8 cellular contexts compared by ENCODE assay signal in the genomic region with DNA sequence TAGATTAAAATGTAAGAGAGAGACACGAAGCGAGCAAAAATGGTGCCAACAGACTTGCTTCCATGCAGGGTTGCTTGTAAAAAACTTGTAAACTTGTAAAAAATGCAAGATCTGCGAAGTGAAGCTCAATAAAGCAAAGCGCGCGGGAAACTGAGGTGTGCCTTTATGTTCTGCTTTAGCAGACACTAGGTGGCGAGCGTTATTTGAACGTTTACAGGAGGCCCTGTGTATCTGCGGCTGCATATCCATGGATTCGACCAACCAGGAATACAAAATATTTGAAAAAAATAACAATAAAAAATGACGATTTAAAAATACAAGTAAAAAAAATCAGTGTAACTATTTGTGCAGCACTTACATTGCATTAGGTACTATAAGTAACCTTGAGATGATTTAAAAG. TPM values are rescaled to one million over a fixed set of nuclear protein-coding genes. Genes with fewer than 3 reads are reported as not detected.
DNase-seq lines count a peak whose midpoint lies in the region; ATAC-seq and TF ChIP-seq lines count a peak whose summit lies in the region.

No MANE protein-coding gene starts in this region.

- H3K4me3 ChIP-seq in NB4 (ENCODE audit: low read depth, low read length) (peak overlapping the region; percentile 92), lower lobe of right lung (peak overlapping the region; percentile 97)

- H3K36me3 ChIP-seq in lower lobe of right lung, result peaks cover 18% of the 10 kb centered on the region

- H3K27ac ChIP-seq in lower lobe of right lung, result no peak overlapping the region

- peak; percentile 56 for DNase-seq in G401 (ENCODE audit: low spot score)
- peak; percentile 56 for DNase-seq in NB4 (ENCODE audit: low read depth)
- DNase-seq in amniotic epithelial cell (ENCODE audit: low read depth), result peak; percentile 64
- no peak for DNase-seq in lower lobe of right lung
- no peak for DNase-seq in OCI-M2 (lab: John Stamatoyannopoulos, UW; ENCODE audit: unreplicated experiment)

- in situ Hi-C loops in G401 (cut with HindIII; ENCODE audit: low sequenced_read_pairs), result no loop called here

- H3K27me3 ChIP-seq in lower lobe of right lung (ENCODE audit: low read depth), result no peaks in the 10 kb centered on the region

- no peak for TF ChIP-seq POLR2A in NB4 (IDR thresholded peaks at IDR 0.05; ENCODE audit: extremely low read depth, insufficient read length)

- TF ChIP-seq CTCF in NB4 (IDR thresholded peaks at IDR 0.05; ENCODE audit: low read depth, low read length), result peak; percentile 43
- peak; percentile 33 for TF ChIP-seq CTCF in lower lobe of right lung (IDR thresholded peaks at IDR 0.05)

- intact Hi-C loops in lower lobe of right lung (cut with DNase I), result no loop called here

- no peaks in the 10 kb centered on the region for H3K9me3 ChIP-seq in lower lobe of right lung

- no peak for ATAC-seq in lower lobe of right lung
- no peak for ATAC-seq in HG02588 (IDR thresholded peaks at IDR 0.05; ENCODE audit: unreplicated experiment)
- no peak for ATAC-seq in HG02938 (IDR thresholded peaks at IDR 0.05; ENCODE audit: unreplicated experiment)
- ATAC-seq in GM18861 (IDR thresholded peaks at IDR 0.05; ENCODE audit: unreplicated experiment), result no peak

- peaks cover 34% of the 10 kb centered on the region for H3K4me1 ChIP-seq in lower lobe of right lung

RNA-seq across cellular contexts. Expression of a gene that starts 1.5 kb away (rescaled TPM):
- 55.2 and 61.8 TPM in 2 replicates for total RNA-seq in G401 (2014; rRNA removed; shearing (Covaris generic))
- 76.9 TPM for total RNA-seq in lower lobe of right lung

RNA-seq across cellular contexts. Expression of a gene that starts 17.8 kb away (rescaled TPM):
- 54.2 and 59.0 TPM in 2 replicates for total RNA-seq in G401 (2014; rRNA removed; shearing (Covaris generic))
- 88.2 TPM for total RNA-seq in lower lobe of right lung

Comparison
In these comparisons a context has a peak if more than half of its experiments do, and no peak if none do; other contexts are left out.
1. DNase-seq: peak in G401 (single experiment), NB4 (single experiment) and amniotic epithelial cell (single experiment); none in lower lobe of right lung (single experiment) and OCI-M2 (single experiment).